In the genomic region with DNA sequence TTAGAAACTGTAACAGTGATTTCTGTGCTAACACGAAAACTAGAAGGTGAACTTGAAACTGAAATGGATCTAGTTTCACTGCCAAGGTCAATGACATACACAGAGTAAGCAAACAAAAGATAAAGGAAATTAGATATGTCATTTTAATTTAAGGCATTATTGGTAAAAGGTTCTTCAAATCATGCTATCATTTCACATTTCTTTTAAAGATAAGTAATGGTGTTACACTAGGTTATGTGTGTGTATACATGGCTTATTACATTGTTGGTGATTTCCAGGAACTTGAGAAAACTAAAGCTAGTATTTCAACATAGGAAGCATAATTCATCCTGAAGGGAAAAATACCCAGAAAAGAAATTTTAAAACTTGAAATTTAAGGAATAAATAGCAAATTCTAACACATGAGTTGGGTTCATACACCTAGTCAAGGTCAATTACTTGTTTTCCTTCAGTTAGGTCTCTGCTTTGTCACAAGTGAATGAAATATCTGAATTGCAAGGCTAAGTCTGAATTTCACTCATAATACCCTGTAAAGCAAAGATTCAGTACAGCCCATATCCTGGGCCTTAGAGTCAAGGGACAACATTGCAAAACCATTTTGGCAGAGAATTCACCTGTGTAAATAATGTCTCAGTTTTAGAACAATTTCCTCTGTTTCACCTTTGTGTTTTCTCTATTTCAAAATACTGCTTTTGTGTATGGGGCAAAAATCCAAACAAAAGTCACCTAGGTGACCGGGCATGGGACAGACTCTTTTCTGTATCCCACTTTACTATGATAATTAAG, we compare ENCODE assay signal across 1 cellular context.
TF ChIP-seq lines count a peak whose summit lies in the region.

No MANE protein-coding gene starts in this region.

TF ChIP-seq in SK-N-SH treated with all-trans-retinoic acid at 6 μM for 48 hours, 23 proteins besides CTCF, POLR2A, EP300 and RAD21 (continued from another document):
- TF ChIP-seq, protein P1, sequence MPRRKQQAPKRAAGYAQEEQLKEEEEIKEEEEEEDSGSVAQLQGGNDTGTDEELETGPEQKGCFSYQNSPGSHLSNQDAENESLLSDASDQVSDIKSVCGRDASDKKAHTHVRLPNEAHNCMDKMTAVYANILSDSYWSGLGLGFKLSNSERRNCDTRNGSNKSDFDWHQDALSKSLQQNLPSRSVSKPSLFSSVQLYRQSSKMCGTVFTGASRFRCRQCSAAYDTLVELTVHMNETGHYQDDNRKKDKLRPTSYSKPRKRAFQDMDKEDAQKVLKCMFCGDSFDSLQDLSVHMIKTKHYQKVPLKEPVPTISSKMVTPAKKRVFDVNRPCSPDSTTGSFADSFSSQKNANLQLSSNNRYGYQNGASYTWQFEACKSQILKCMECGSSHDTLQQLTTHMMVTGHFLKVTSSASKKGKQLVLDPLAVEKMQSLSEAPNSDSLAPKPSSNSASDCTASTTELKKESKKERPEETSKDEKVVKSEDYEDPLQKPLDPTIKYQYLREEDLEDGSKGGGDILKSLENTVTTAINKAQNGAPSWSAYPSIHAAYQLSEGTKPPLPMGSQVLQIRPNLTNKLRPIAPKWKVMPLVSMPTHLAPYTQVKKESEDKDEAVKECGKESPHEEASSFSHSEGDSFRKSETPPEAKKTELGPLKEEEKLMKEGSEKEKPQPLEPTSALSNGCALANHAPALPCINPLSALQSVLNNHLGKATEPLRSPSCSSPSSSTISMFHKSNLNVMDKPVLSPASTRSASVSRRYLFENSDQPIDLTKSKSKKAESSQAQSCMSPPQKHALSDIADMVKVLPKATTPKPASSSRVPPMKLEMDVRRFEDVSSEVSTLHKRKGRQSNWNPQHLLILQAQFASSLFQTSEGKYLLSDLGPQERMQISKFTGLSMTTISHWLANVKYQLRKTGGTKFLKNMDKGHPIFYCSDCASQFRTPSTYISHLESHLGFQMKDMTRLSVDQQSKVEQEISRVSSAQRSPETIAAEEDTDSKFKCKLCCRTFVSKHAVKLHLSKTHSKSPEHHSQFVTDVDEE (CRISPR knock-in tag; IDR thresholded peaks at IDR 0.05): no peak
